ENCODE assay signal across 10 cellular contexts in the genomic region with DNA sequence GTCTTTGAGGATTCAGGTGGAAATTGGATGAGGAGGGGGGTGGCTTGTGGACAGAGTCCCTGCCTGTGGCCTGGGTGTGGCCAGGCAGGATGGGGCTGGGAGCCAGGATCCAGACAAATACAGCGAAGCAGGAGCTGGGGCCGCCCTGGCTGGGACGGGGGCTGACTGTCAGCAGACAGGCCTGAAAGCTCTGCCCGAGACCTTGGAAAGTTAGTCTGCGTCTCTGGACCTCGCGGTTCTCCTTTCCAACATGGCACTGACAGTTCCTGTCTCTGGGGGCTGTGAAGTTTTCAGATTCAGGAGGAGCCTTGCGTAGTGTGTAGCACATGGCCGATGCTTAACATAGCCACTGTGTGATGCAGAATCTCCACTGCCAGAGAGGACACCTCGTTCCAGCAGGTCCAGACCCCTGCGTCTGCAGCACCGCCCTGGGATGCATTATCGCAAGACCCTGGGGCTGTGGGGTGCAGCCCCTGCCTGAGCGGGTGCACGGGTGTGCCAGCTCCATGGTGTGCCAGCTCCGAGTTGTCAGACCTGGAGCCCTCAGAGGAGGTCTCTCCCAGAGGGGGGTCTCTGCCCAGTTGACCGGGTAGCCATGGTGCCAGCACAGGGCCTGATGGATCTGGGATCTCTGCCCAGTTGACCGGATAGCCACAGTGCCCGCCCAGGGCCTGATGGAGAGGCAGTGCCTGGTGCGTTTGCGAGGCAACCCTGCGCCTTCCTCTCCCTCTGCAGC.
"Had no signal": no experiment of that assay in that cellular context is flagged by ENCODE, and none has a peak within 500 bp of the region (broad histone marks: within the 10 kb centered on the region; RNA-seq: fewer than 3 reads in every experiment).

No MANE protein-coding gene starts in this region.

- H3K27me3 ChIP-seq: breast epithelium had no signal

- H3K36me3 ChIP-seq: breast epithelium had no signal

- H3K9ac ChIP-seq: parathyroid adenoma had no signal

- H3K27ac ChIP-seq: parathyroid adenoma, SK-N-MC had no signal

- H3K9me3 ChIP-seq: breast epithelium, thoracic aorta had no signal

- ATAC-seq: esophagus mucosa; naive thymus-derived CD4-positive, alpha-beta T cell had no signal

- DNase-seq: activated CD4-positive, CD25-positive, alpha-beta regulatory T cell; activated naive CD4-positive, alpha-beta T cell; naive thymus-derived CD4-positive, alpha-beta T cell; small intestine had no signal

- H3K4me3 ChIP-seq: breast epithelium, lung, SK-N-MC, thoracic aorta had no signal

- H2AFZ ChIP-seq: parathyroid adenoma had no signal

- H3K4me1 ChIP-seq: breast epithelium, parathyroid adenoma had no signal
